Comparison of ENCODE assay signal across 35 cellular contexts in the genomic region with DNA sequence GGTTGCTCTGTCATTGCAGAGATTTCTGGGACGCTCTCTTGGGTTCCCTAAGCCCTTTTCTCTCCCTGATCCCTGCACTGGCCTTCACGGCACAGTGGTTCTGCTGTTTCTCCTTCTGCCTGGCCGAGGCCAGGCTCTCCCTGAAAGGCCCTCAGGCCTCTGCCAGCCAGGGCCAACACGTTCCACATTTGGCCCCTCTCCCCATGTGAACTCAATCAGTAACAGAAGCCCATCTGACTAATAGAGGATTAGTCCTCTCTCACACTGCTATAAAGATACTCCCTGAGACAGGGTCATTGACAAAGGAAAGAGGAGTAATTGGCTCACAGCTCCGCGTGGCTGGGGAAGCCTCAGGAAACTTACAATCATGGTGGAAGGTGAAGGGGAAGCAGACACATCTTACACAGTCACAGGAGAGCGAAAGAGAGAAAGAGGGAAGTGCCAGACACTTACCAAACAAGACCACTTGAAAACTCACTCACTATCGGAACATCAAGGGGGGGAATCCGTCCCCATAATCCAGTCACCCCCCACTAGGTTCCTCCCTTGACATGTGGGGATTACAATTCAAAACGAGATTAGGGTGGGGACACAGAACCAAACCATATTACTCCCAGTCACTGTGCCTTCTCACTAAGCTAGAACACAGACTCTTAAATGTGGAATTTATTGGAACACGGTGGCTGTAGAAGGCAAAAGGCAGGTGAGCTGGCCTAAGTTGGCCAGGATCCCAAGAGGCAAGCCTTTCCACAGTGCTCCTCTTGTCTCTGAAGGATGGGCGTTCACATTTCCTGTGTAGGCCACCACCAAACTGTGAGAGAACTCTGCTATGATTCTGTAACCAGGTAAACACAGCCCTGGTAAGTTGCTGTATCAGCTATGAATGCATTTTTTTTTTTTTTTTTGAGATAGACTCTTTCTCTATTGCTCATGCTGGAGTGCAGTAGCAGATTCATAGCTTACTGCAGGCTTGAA. TPM values are rescaled to one million over a fixed set of nuclear protein-coding genes. Genes with fewer than 3 reads are reported as not detected.
A peak's percentile ranks its signal among the peaks of the same experiment; 100 is the strongest.
DNase-seq lines count a peak whose midpoint lies in the region; ATAC-seq, FAIRE-seq and TF ChIP-seq lines count a peak whose summit lies in the region.
"Had no signal": no experiment of that assay in that cellular context is flagged by ENCODE, and none has a peak within 500 bp of the region (broad histone marks: within the 10 kb centered on the region; RNA-seq: fewer than 3 reads in every experiment).

No MANE protein-coding gene starts in this region.

- FAIRE-seq in H1 (lab: Jason Lieb, UNC) = no peak
- FAIRE-seq in frontal cortex (lab: Jason Lieb, UNC) = no peak
- FAIRE-seq: colon, GM12891, GM19239 had no signal

- TF ChIP-seq POLR2A in H1 (IDR thresholded peaks at IDR 0.05; ENCODE audit: control extremely low read depth in 1 of 2, low read depth in 2 of 2, low read length in 2 of 2) = no peak

- no peaks in the 10 kb centered on the region for H3K79me2 ChIP-seq in H1 (ENCODE audit: control insufficient read depth in 1 of 2, insufficient read depth in 2 of 2, low read length in 2 of 2)

- no peak overlapping the region for H3K4ac ChIP-seq in H1 (replicated peaks; ENCODE audit: insufficient read length, low read depth, low read length)

- POLR2A ChIA-PET in H1 (lab: Charles Lee; ENCODE audit: partially characterized antibody) = interaction anchor here (0.9 kb wide), 1 partner anchor 22 kb away, joined by 3 read pairs; no protein-coding TSS in a partner anchor

- no peak overlapping the region for H3K14ac ChIP-seq in H1 (ENCODE audit: insufficient read length)

- no peak for TF ChIP-seq EP300 in H1 (IDR thresholded peaks at IDR 0.05; ENCODE audit: borderline replicate concordance in 1 of 2, low read depth in 2 of 2, low read length in 2 of 2)

- H2AFZ ChIP-seq in H1 (ENCODE audit: low read length) = peak overlapping the region; percentile 20; the same call in 1 of the 2 replicates

- H4K20me1 ChIP-seq in H1 (replicated peaks in 1 of 2; ENCODE audit: control insufficient read depth in 1 of 2, insufficient read depth in 2 of 2, low read length in 2 of 2) = no peaks in the 10 kb centered on the region

- H2BK5ac ChIP-seq in H1 (ENCODE audit: low read depth, low read length) = no peak overlapping the region

- no peak overlapping the region; the same call in 1 of the 2 replicates for H3K18ac ChIP-seq in H1 (ENCODE audit: extremely low read depth, low read length)

- CTCF ChIA-PET in H1 (lab: Charles Lee; ENCODE audit: partially characterized antibody) = interaction anchor here (0.7 to 9.4 kb wide), 8 partner anchors 20 to 1146 kb away, joined by 3 to 59 read pairs (median 4); no protein-coding TSS in a partner anchor

- no peak overlapping the region for H3K23ac ChIP-seq in H1 (ENCODE audit: insufficient read length)

- no peak for TF ChIP-seq CTCF in H1 (IDR thresholded peaks at IDR 0.05; ENCODE audit: control extremely low read depth in 1 of 3, insufficient read depth in 1 of 3, low read depth in 1 of 3, low read length in 3 of 3)

- H3K56ac ChIP-seq in H1 (replicated peaks; ENCODE audit: insufficient read length, low read depth, low read length) = no peak overlapping the region

- H3K27me3 ChIP-seq in H1 (replicated peaks in 1 of 4; ENCODE audit: control insufficient read depth in 3 of 4, extremely low read depth in 1 of 4, insufficient read depth in 3 of 4, low read length in 3 of 4) = peaks cover 0 to 1% (median 0%) of the 10 kb centered on the region in 4 experiments; a peak in 1 of 7 replicates
- H3K27me3 ChIP-seq: ovary, tibial artery had no signal

- peaks cover 2 to 13% (median 7%) of the 10 kb centered on the region in 4 experiments; a peak in 4 of 7 replicates for H3K4me1 ChIP-seq in H1 (replicated peaks in 1 of 4; ENCODE audit: control insufficient read depth in 3 of 4, insufficient read depth in 4 of 4, low read length in 3 of 4)
- H3K4me1 ChIP-seq: BE2C had no signal

- no peak overlapping the region for H4K8ac ChIP-seq in H1 (ENCODE audit: extremely low read depth, insufficient read depth, low read length)

- no peaks in the 10 kb centered on the region for H3K36me3 ChIP-seq in H1 (ENCODE audit: control insufficient read depth in 2 of 4, insufficient read depth in 4 of 4, low read length in 3 of 4)
- H3K36me3 ChIP-seq: BE2C, ovary, tibial artery had no signal

- H3K4me2 ChIP-seq in H1 (ENCODE audit: insufficient read depth in 1 of 2, low read depth in 2 of 2, low read length in 2 of 2) = no peak overlapping the region
- H3K4me2 ChIP-seq: SK-N-SH had no signal

- no peaks in the 10 kb centered on the region for H3K79me1 ChIP-seq in H1 (ENCODE audit: low read depth, low read length)

- WGBS in H1 (ENCODE audit: extremely low coverage in 1 of 2, insufficient coverage in 1 of 2, insufficient read length in 1 of 2, insufficient replicate concordance in 2 of 2, low coverage in 1 of 2, low lambda C conversion rate in 2 of 2, missing lambda C conversion rate in 1 of 2), 2 experiments = 66% methylated on average over 12 of the region's 12 CpGs; no CpG with 5 or more reads in 1 of the 2 experiments

- no peak overlapping the region for H3K27ac ChIP-seq in H1 (ENCODE audit: low read depth, low read length)
- H3K27ac ChIP-seq: ovary, tibial artery had no signal

- no peaks in the 10 kb centered on the region; the same call in 1 of the 2 replicates for H3K23me2 ChIP-seq in H1 (ENCODE audit: low read depth, low read length)

- H3K4me3 ChIP-seq in H1 (ENCODE audit: extremely low read depth in 1 of 4, insufficient read depth in 2 of 4, low read depth in 3 of 4, low read length in 4 of 4) = no peak overlapping the region
- H3K4me3 ChIP-seq: ovary, tibial artery had no signal

- TF ChIP-seq RAD21 in H1 (IDR thresholded peaks at IDR 0.05 in 1 of 2, conservative IDR thresholded peaks at IDR 0.05 in 1 of 2; ENCODE audit: low read depth in 2 of 2, low read length in 2 of 2) = no peak

- H4K91ac ChIP-seq in H1 (replicated peaks; ENCODE audit: insufficient read length, low read length) = no peak overlapping the region

- 0 out of 2 replicates have a peak overlapping the region, but pooled peaks have one; percentile 12 for H2BK15ac ChIP-seq in H1 (ENCODE audit: low read length)

- 0 out of 2 replicates have a peak overlapping the region, but pooled peaks have one; percentile 35 for H2BK20ac ChIP-seq in H1 (ENCODE audit: low read length)

- no peak overlapping the region for H2BK12ac ChIP-seq in H1 (ENCODE audit: low read depth, low read length)

- ATAC-seq in HG03565 (IDR thresholded peaks at IDR 0.05; ENCODE audit: unreplicated experiment) = no peak
- ATAC-seq: naive thymus-derived CD8-positive, alpha-beta T cell; right cardiac atrium; stimulated activated naive CD8-positive, alpha-beta T cell treated with anti-CD3 and anti-CD28 coated beads, Interleukin-15, Interleukin-2, amounts not matched to agents 100 U/mL and 50 U/mL, for 24 hours had no signal

- H3K9ac ChIP-seq in H1 (replicated peaks in 1 of 4; ENCODE audit: extremely low read depth in 1 of 4, low read depth in 3 of 4, low read length in 3 of 4) = no peak overlapping the region
- H3K9ac ChIP-seq: SK-N-SH had no signal

- H2AK5ac ChIP-seq in H1 (ENCODE audit: low read depth, low read length) = no peak overlapping the region

- H2BK120ac ChIP-seq in H1 (replicated peaks; ENCODE audit: low read depth, low read length) = no peak overlapping the region

- peak; percentile 15 for DNase-seq in NCI-H345 (lab: John Stamatoyannopoulos, UW)
- no peak for DNase-seq in NCI-H345 treated with DMSO at 0.1 percent for 48 hours (lab: John Stamatoyannopoulos, UW; ENCODE audit: unreplicated experiment)
- DNase-seq in NCI-H2196 (lab: John Stamatoyannopoulos, UW; ENCODE audit: unreplicated experiment) = peak; percentile 39
- DNase-seq in H1 (ENCODE audit: low read depth in 1 of 2, low spot score in 2 of 2) = no peak
- DNase-seq in retina = peak; percentile 16
- DNase-seq in SHP77 (lab: John Stamatoyannopoulos, UW) = no peak
- no peak for DNase-seq in frontal cortex (ENCODE audit: low spot score in 2 of 2)
- DNase-seq: activated CD4-positive, alpha-beta T cell treated with anti-CD3 and anti-CD28 coated beads, Interleukin-2, amount 50 U/mL, for 48 hours; activated CD4-positive, CD25-positive, alpha-beta regulatory T cell; BE2C; COR-L47; DND-41; glutamatergic neuron; GOT3; KG1; kidney glomerular epithelial cell; naive thymus-derived CD8-positive, alpha-beta T cell; NCI-H1092; NCI-H187 treated with DMSO at 0.1 percent for 48 hours; NCI-H510A; ovary; SK-N-SH; stimulated activated CD4-positive, alpha-beta T cell treated with anti-CD3 and anti-CD28 coated beads, Interleukin-12 subunit alpha, Interleukin-12 subunit beta, amount 100 ng/mL, for 4 hours; stimulated activated CD4-positive, alpha-beta T cell treated with anti-CD3 and anti-CD28 coated beads, Interleukin-4, amount 100 ng/mL, for 4 hours; stimulated activated naive CD8-positive, alpha-beta T cell treated with anti-CD3 and anti-CD28 coated beads, Interleukin-15, Interleukin-2, amounts not matched to agents 100 U/mL and 50 U/mL, for 24 hours; tibial artery had no signal

- H3K9me3 ChIP-seq in H1 (ENCODE audit: insufficient read depth in 2 of 2, low read depth in 1 of 2, low read length in 1 of 2) = no peaks in the 10 kb centered on the region
- H3K9me3 ChIP-seq: BE2C, ovary, SK-N-SH, tibial artery had no signal

- no peak overlapping the region for H4K5ac ChIP-seq in H1 (ENCODE audit: insufficient read length, low read depth, low read length)

TF ChIP-seq in H1, 55 proteins besides CTCF, POLR2A, EP300 and RAD21 (continues in another document):
- TF ChIP-seq TCF12 (IDR thresholded peaks at IDR 0.05; ENCODE audit: low read depth, low read length) = no peak

RNA-seq across cellular contexts. Expression of gene FZD8, which starts 8.8 kb away (rescaled TPM):
- 7.1 and 8.6 TPM in 2 replicates for total RNA-seq in H1 (2021; fragmentation: NEBNext Ultra II Directional; extraction: Animal tissue kit (Norgen Biotek cat#: 25700))
- 4.8 and 6.9 TPM in 2 replicates for polyA plus RNA-seq in H1 (2011; rRNA removed)
- 4.2 TPM for polyA plus RNA-seq in H1 (2011; cell fraction: cytosol; rRNA removed)
- 7.7 TPM for polyA plus RNA-seq in H1 (2011; cell fraction: nucleus; rRNA removed)
- 6.2 to 7.5 TPM (median 7.1 TPM) in 4 replicates for polyA plus RNA-seq in H1 (2012, experiment 1 of 2)
- polyA plus RNA-seq in H1 (2012, experiment 2 of 2) = 5.9 TPM
- polyA plus RNA-seq in H1 (2013, experiment 1 of 2) = 5.1 TPM
- polyA plus RNA-seq in H1 (2013, experiment 2 of 2) = 4.7 TPM
- polyA minus RNA-seq in H1 (2011; rRNA and poly(A)+ RNA removed) = 3.8 and 4.1 TPM in 2 replicates
- 12.2 TPM for polyA minus RNA-seq in H1 (2011; cell fraction: cytosol; rRNA and poly(A)+ RNA removed)
- 16.8 TPM for polyA minus RNA-seq in H1 (2011; cell fraction: nucleus; rRNA and poly(A)+ RNA removed)
- 13.0 TPM for total RNA-seq in frontal cortex

RNA-seq across cellular contexts. Expression of gene GJD4, which starts 28.2 kb away (rescaled TPM):
- total RNA-seq in H1 (2021; fragmentation: NEBNext Ultra II Directional; extraction: Animal tissue kit (Norgen Biotek cat#: 25700)) = not detected in 2 replicates
- not detected in 2 replicates for polyA plus RNA-seq in H1 (2011; rRNA removed)
- polyA plus RNA-seq in H1 (2011; cell fraction: cytosol; rRNA removed) = not detected
- 0.09 TPM for polyA plus RNA-seq in H1 (2011; cell fraction: nucleus; rRNA removed)
- polyA plus RNA-seq in H1 (2012, experiment 1 of 2) = not detected in 4 replicates
- polyA plus RNA-seq in H1 (2012, experiment 2 of 2) = not detected
- polyA plus RNA-seq in H1 (2013, experiment 1 of 2) = not detected
- polyA plus RNA-seq in H1 (2013, experiment 2 of 2) = not detected
- polyA minus RNA-seq in H1 (2011; rRNA and poly(A)+ RNA removed) = not detected in 2 replicates
- polyA minus RNA-seq in H1 (2011; cell fraction: cytosol; rRNA and poly(A)+ RNA removed) = not detected
- not detected for polyA minus RNA-seq in H1 (2011; cell fraction: nucleus; rRNA and poly(A)+ RNA removed)
- total RNA-seq in frontal cortex = not detected
- total RNA-seq: A172; mesenteric fat pad; naive thymus-derived CD8-positive, alpha-beta T cell; ovary; right cardiac atrium; RPMI7951 had no signal
- polyA plus RNA-seq: fibroblast of lung; naive thymus-derived CD8-positive, alpha-beta T cell; ovary; right cardiac atrium; SK-N-SH had no signal

Comparison
In these comparisons a context has a peak if more than half of its experiments do, and no peak if none do; other contexts are left out.
1. DNase-seq: peak in NCI-H345 (single experiment), NCI-H2196 (single experiment) and retina (single experiment); none in NCI-H345 treated with DMSO at 0.1 percent for 48 hours (single experiment), H1 (0 of 2), SHP77 (0 of 2) and frontal cortex (0 of 2).